Comparison of ENCODE assay signal across 8 cellular contexts in genomic region chr2:178008636-178009289, GRCh38.
DNase-seq lines count a peak whose midpoint lies in the region; ATAC-seq and TF ChIP-seq lines count a peak whose summit lies in the region.

No MANE protein-coding gene starts in this region.

- no peak overlapping the region for H3K27ac ChIP-seq in suprapubic skin

- H3K27me3 ChIP-seq in suprapubic skin: no peaks in the 10 kb centered on the region

- no peak overlapping the region for H3K4me3 ChIP-seq in suprapubic skin

- no peak for ATAC-seq in HG03460 (IDR thresholded peaks at IDR 0.05; ENCODE audit: unreplicated experiment)
- no peak for ATAC-seq in GM19463 (IDR thresholded peaks at IDR 0.05; ENCODE audit: unreplicated experiment)

- DNase-seq in Ammon's horn (ENCODE audit: low spot score) (peak; percentile 73), NCI-H1436 (lab: John Stamatoyannopoulos, UW) (peak; percentile 90), SK-N-DZ (ENCODE audit: low spot score) (peak; percentile 1), hippocampal formation (lab: John Stamatoyannopoulos, UW) (peak; percentile 1 to 9), NOMO-1 (lab: John Stamatoyannopoulos, UW; ENCODE audit: unreplicated experiment in 2 of 2) (no peak), suprapubic skin (ENCODE audit: low spot score in 2 of 2) (no peak)

- H3K9me3 ChIP-seq in suprapubic skin: no peaks in the 10 kb centered on the region

- WGBS in suprapubic skin: 59% methylated on average over 5 of the region's 5 CpGs

- no peak for TF ChIP-seq EP300 in suprapubic skin (IDR thresholded peaks at IDR 0.05)

- no peaks in the 10 kb centered on the region for H3K4me1 ChIP-seq in suprapubic skin

- TF ChIP-seq CTCF in suprapubic skin (IDR thresholded peaks at IDR 0.05): no peak

- no peak for TF ChIP-seq POLR2A in suprapubic skin (IDR thresholded peaks at IDR 0.05)

- no peaks in the 10 kb centered on the region for H3K36me3 ChIP-seq in suprapubic skin

Comparison
In these comparisons a context has a peak if more than half of its experiments do, and no peak if none do; other contexts are left out.
1. DNase-seq: peak in Ammon's horn (single experiment), NCI-H1436 (single experiment), SK-N-DZ (single experiment) and hippocampal formation (2 of 2); none in NOMO-1 (0 of 2) and suprapubic skin (0 of 2).